ENCODE assay signal across 8 cellular contexts in the genomic region with DNA sequence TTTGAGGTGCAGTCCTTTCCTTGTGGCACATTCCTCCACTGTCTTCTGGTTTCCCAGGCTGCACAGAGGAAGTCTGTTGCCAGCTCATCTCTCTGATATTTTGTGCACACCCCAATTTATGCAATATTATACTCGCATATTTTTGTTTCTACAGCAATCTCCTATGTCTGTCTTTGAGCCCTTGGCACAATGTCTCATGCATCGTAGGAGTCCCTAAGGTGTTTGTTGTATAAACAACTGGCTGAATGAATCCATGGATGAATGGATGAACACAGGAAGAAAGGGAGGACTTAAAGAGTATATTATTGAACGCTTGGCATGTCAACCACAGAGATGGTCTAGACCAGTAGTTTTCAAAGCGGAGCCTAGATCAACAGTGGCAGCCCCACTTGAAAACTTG.
DNase-seq lines count a peak whose midpoint lies in the region; FAIRE-seq and TF ChIP-seq lines count a peak whose summit lies in the region.
"Not testable (repeated sequence)": the region's sequence is repeated elsewhere in the genome, so short reads cannot be mapped to it uniquely, and the experiment has no call there.

No MANE protein-coding gene starts in this region.

- H2AFZ ChIP-seq in keratinocyte (ENCODE audit: control insufficient read depth, low read length): peak overlapping the region; percentile 46

- intact Hi-C loops in esophagus muscularis mucosa (cut with DNase I): not testable (repeated sequence)

- DNase-seq in AG08396 (ENCODE audit: low spot score) (peak; percentile 18), GM04503 (ENCODE audit: low read depth) (peak; percentile 40), HT1080 (ENCODE audit: low read depth) (peak; percentile 84), RKO (ENCODE audit: low spot score) (peak; percentile 33), astrocyte of the spinal cord (ENCODE audit: low read depth, low spot score) (peak; percentile 23), esophagus muscularis mucosa (ENCODE audit: extremely low spot score) (peak; percentile 68), keratinocyte (ENCODE audit: low read depth, low spot score) (peak; percentile 26)

- not testable (repeated sequence) for H3K36me3 ChIP-seq in esophagus muscularis mucosa; keratinocyte (ENCODE audit: control insufficient read depth in 2 of 2, extremely low read depth in 1 of 2, insufficient read depth in 2 of 2, low read length in 2 of 2); skeletal muscle satellite cell (ENCODE audit: insufficient read depth, low read length)

- H3K27me3 ChIP-seq in esophagus muscularis mucosa: peaks cover 0 to 26% (median 0%) of the 10 kb centered on the region in 4 donors
- H3K27me3 ChIP-seq in keratinocyte (ENCODE audit: control insufficient read depth, extremely low read depth, insufficient read depth, low read length); skeletal muscle satellite cell (ENCODE audit: control insufficient read depth, insufficient read depth, low read length): not testable (repeated sequence)

- H3K9ac ChIP-seq in keratinocyte (ENCODE audit: control insufficient read depth, extremely low read depth, insufficient read depth, low read length): peak overlapping the region; percentile 54
- H3K9ac ChIP-seq in skeletal muscle satellite cell (ENCODE audit: low read depth, low read length): not testable (repeated sequence)

- not testable (repeated sequence) for H3K79me2 ChIP-seq in keratinocyte (ENCODE audit: control insufficient read depth, insufficient read depth, low read length)

- in situ Hi-C loops in astrocyte of the spinal cord (cut with HindIII; ENCODE audit: low sequenced_read_pairs): not testable (repeated sequence)

- H4K20me1 ChIP-seq in keratinocyte (ENCODE audit: control insufficient read depth, extremely low read depth, insufficient read depth, low read length): not testable (repeated sequence)

- TF ChIP-seq POLR2A in esophagus muscularis mucosa (IDR thresholded peaks at IDR 0.05; ENCODE audit: low read depth): not testable (repeated sequence)

- H3K9me3 ChIP-seq in esophagus muscularis mucosa; keratinocyte (ENCODE audit: control insufficient read depth, low read depth, low read length); skeletal muscle satellite cell (replicated peaks; ENCODE audit: low read length): not testable (repeated sequence)

- not testable (repeated sequence) for TF ChIP-seq EP300 in esophagus muscularis mucosa (IDR thresholded peaks at IDR 0.05)

- TF ChIP-seq CTCF in astrocyte of the spinal cord (IDR thresholded peaks at IDR 0.05; ENCODE audit: low read depth, low read length); esophagus muscularis mucosa (IDR thresholded peaks at IDR 0.05); keratinocyte (optimal IDR thresholded peaks at IDR 0.05 in 1 of 3, IDR thresholded peaks at IDR 0.05 in 1 of 3, conservative IDR thresholded peaks at IDR 0.05 in 1 of 3; ENCODE audit: extremely low read depth in 1 of 3, insufficient read depth in 2 of 3, low read length in 3 of 3): not testable (repeated sequence)

- not testable (repeated sequence) for H3K4me3 ChIP-seq in astrocyte of the spinal cord (ENCODE audit: low read depth, low read length); esophagus muscularis mucosa; skeletal muscle satellite cell (ENCODE audit: low read length)
- peak overlapping the region in 1 of 3 experiments; percentile 10 for H3K4me3 ChIP-seq in keratinocyte (ENCODE audit: control insufficient read depth in 2 of 3, extremely low read depth in 1 of 3, insufficient read depth in 2 of 3, low read depth in 1 of 3, low read length in 3 of 3)

- 85% methylated on average over 4 of the region's 4 CpGs for WGBS in esophagus muscularis mucosa

- H3K4me1 ChIP-seq in esophagus muscularis mucosa: not testable (repeated sequence)
- H3K4me1 ChIP-seq in keratinocyte (ENCODE audit: control insufficient read depth, extremely low read depth, insufficient read depth, low read length): peaks cover 15% of the 10 kb centered on the region
- peaks cover 13% of the 10 kb centered on the region for H3K4me1 ChIP-seq in skeletal muscle satellite cell (ENCODE audit: control insufficient read depth, insufficient read depth, low read length)

- H3K9me1 ChIP-seq in keratinocyte (ENCODE audit: control insufficient read depth, extremely low read depth, insufficient read depth, low read length): not testable (repeated sequence)

- not testable (repeated sequence) for H3K27ac ChIP-seq in esophagus muscularis mucosa (replicated peaks in 1 of 4)
- peak overlapping the region; percentile 82 for H3K27ac ChIP-seq in keratinocyte (ENCODE audit: control insufficient read depth, insufficient read depth, low read length)

- H3K4me2 ChIP-seq in keratinocyte (ENCODE audit: control insufficient read depth, extremely low read depth, insufficient read depth, low read depth, low read length) (peak overlapping the region; percentile 51), skeletal muscle satellite cell (ENCODE audit: low read length) (peak overlapping the region; percentile 26)

- dilution Hi-C loops in keratinocyte (cut with MboI; ENCODE audit: extremely low pct_ligation_motif_present, low sequenced_read_pairs): not testable (repeated sequence)

- not testable (repeated sequence) for FAIRE-seq in keratinocyte (lab: Jason Lieb, UNC)

Comparison
In these comparisons a context has a peak if more than half of its experiments do, and no peak if none do; other contexts are left out.
1. DNase-seq: peak in every context shown above with its lines; median percentile 84 in HT1080; 68 in esophagus muscularis mucosa; 40 in GM04503; 33 in RKO; 26 in keratinocyte; 23 in astrocyte of the spinal cord; 18 in AG08396.